ENCODE assay signal across 9 cellular contexts in genomic region chr1:225811622-225812487, GRCh38. TPM values are rescaled to one million over a fixed set of nuclear protein-coding genes. Genes with fewer than 3 reads are reported as not detected.
A peak's percentile ranks its signal among the peaks of the same experiment; 100 is the strongest.
DNase-seq lines count a peak whose midpoint lies in the region; TF ChIP-seq lines count a peak whose summit lies in the region.
"Had no signal": no experiment of that assay in that cellular context is flagged by ENCODE, and none has a peak within 500 bp of the region (broad histone marks: within the 10 kb centered on the region; RNA-seq: fewer than 3 reads in every experiment).

No MANE protein-coding gene starts in this region.

- H4K8ac ChIP-seq in neuronal stem cell (ENCODE audit: low read depth, low read length): no peak overlapping the region

- WGBS in neuronal stem cell (ENCODE audit: extremely low coverage in 2 of 2, insufficient read length in 2 of 2, insufficient replicate concordance in 1 of 2), 2 donors: no CpG with 5 or more reads among the region's 10 CpGs

- no peak overlapping the region for H2BK12ac ChIP-seq in neuronal stem cell (ENCODE audit: low read length)

- no peaks in the 10 kb centered on the region for H4K20me1 ChIP-seq in MM.1S (ENCODE audit: insufficient read depth, low read length)

- H3K4me3 ChIP-seq in MM.1S (ENCODE audit: low read length): no peak overlapping the region
- H3K4me3 ChIP-seq in neuronal stem cell (ENCODE audit: low read length in 2 of 2): no peak overlapping the region

- no peaks in the 10 kb centered on the region for H3K9me3 ChIP-seq in MM.1S (replicated peaks; ENCODE audit: insufficient read depth, low read length)
- no peaks in the 10 kb centered on the region for H3K9me3 ChIP-seq in neuronal stem cell (replicated peaks in 1 of 2; ENCODE audit: control insufficient read depth in 2 of 2, insufficient read depth in 1 of 2, low read depth in 1 of 2, low read length in 2 of 2)

- H3K4ac ChIP-seq in neuronal stem cell (ENCODE audit: low read length): no peak overlapping the region

- no peaks in the 10 kb centered on the region for H3K79me1 ChIP-seq in neuronal stem cell (ENCODE audit: low read depth, low read length)

- no peak overlapping the region for H3K14ac ChIP-seq in neuronal stem cell (ENCODE audit: low read length)

- no peak overlapping the region for H4K91ac ChIP-seq in neuronal stem cell (ENCODE audit: low read depth, low read length, poor library complexity)

- peaks cover 5% of the 10 kb centered on the region; the same call in 1 of the 2 replicates for H3K79me2 ChIP-seq in MM.1S (ENCODE audit: low read length)

- peaks cover 5% of the 10 kb centered on the region; the same call in 1 of the 2 replicates for H3F3A ChIP-seq in MM.1S (ENCODE audit: insufficient read depth, low read length)

- H3K4me1 Mint-ChIP-seq in endothelial cell (ENCODE audit: unreplicated experiment) (peaks cover 26% of the 10 kb centered on the region), nephron progenitor cell (peaks cover 60% of the 10 kb centered on the region)

- no peaks in the 10 kb centered on the region for H3K9me3 Mint-ChIP-seq in endothelial cell (ENCODE audit: unreplicated experiment)
- H3K9me3 Mint-ChIP-seq in nephron progenitor cell: no peaks in the 10 kb centered on the region

- H3K4me2 ChIP-seq in MM.1S (ENCODE audit: low read depth, low read length) (no peak overlapping the region), neuronal stem cell (ENCODE audit: insufficient read depth, low read length, poor library complexity, severe bottlenecking) (no peak overlapping the region)

- H3K4me1 ChIP-seq in MM.1S (ENCODE audit: low read length) (no peaks in the 10 kb centered on the region), neuronal stem cell (ENCODE audit: control insufficient read depth in 2 of 2, insufficient read depth in 1 of 2, low read depth in 1 of 2, low read length in 2 of 2) (peaks cover 9 to 19% of the 10 kb centered on the region in 2 donors)

- no peak overlapping the region for H2AFZ ChIP-seq in MM.1S (ENCODE audit: low read length)
- no peak overlapping the region for H2AFZ ChIP-seq in neuronal stem cell (ENCODE audit: low read length)

- TF ChIP-seq CTCF in LNCAP (IDR thresholded peaks at IDR 0.05) (peak; percentile 60; the same call in 1 of the 2 replicates), endothelial cell (IDR thresholded peaks at IDR 0.05; ENCODE audit: unreplicated experiment) (no peak), nephron progenitor cell (IDR thresholded peaks at IDR 0.05) (peak; percentile 32), MM.1S (IDR thresholded peaks at IDR 0.05; ENCODE audit: low read length) (no peak)

- H3K27ac Mint-ChIP-seq in endothelial cell (ENCODE audit: unreplicated experiment) (no peak overlapping the region), nephron progenitor cell (no peak overlapping the region)

- DNase-seq in Ammon's horn (ENCODE audit: low spot score) (peak; percentile 72), endothelial cell (ENCODE audit: low spot score) (peak; percentile 53), nephron progenitor cell (no peak), MM.1S (no peak), COLO668 (lab: John Stamatoyannopoulos, UW; ENCODE audit: unreplicated experiment) (no peak), HPDE6-E6E7 (ENCODE audit: extremely low spot score) (no peak), neuronal stem cell (ENCODE audit: low spot score) (no peak)
- DNase-seq: NCI-H526 had no signal

- H3K27me3 Mint-ChIP-seq in endothelial cell (ENCODE audit: unreplicated experiment): peaks cover 5% of the 10 kb centered on the region
- H3K27me3 Mint-ChIP-seq in nephron progenitor cell (ENCODE audit: low read depth, poor library complexity): peaks cover 4% of the 10 kb centered on the region

- H3K4me3 Mint-ChIP-seq in endothelial cell (ENCODE audit: unreplicated experiment): peak overlapping the region; percentile 93
- H3K4me3 Mint-ChIP-seq in nephron progenitor cell: peak overlapping the region; percentile 92

- no peak overlapping the region for H3K18ac ChIP-seq in neuronal stem cell (ENCODE audit: low read length)

- H3K36me3 Mint-ChIP-seq in endothelial cell (ENCODE audit: low read depth, unreplicated experiment) (no peaks in the 10 kb centered on the region), nephron progenitor cell (ENCODE audit: low read depth) (no peaks in the 10 kb centered on the region)

- H3K36me3 ChIP-seq in MM.1S (replicated peaks; ENCODE audit: insufficient read depth, low read length): no peaks in the 10 kb centered on the region
- H3K36me3 ChIP-seq in neuronal stem cell (replicated peaks in 1 of 2; ENCODE audit: control insufficient read depth in 2 of 2, insufficient read depth in 2 of 2, low read length in 2 of 2): peaks cover 0 to 5% of the 10 kb centered on the region in 2 donors

- no peaks in the 10 kb centered on the region for H3K27me3 ChIP-seq in MM.1S (replicated peaks; ENCODE audit: insufficient read depth, low read length)
- H3K27me3 ChIP-seq in neuronal stem cell (ENCODE audit: control insufficient read depth in 3 of 3, insufficient read depth in 3 of 3, low read depth in 1 of 3, low read length in 3 of 3): peaks cover 0 to 8% (median 0%) of the 10 kb centered on the region in 3 experiments

- no peak overlapping the region for H2BK15ac ChIP-seq in neuronal stem cell (ENCODE audit: low read length)

- no peak overlapping the region for H3K27ac ChIP-seq in MM.1S (ENCODE audit: low read length)
- no peak overlapping the region for H3K27ac ChIP-seq in neuronal stem cell (replicated peaks; ENCODE audit: low read length)

- H2BK5ac ChIP-seq in neuronal stem cell (ENCODE audit: low read length): no peak overlapping the region

- H3K9ac ChIP-seq in MM.1S (ENCODE audit: low read length) (no peak overlapping the region), neuronal stem cell (ENCODE audit: low read depth, low read length, poor library complexity) (no peak overlapping the region)

- H3K23ac ChIP-seq in neuronal stem cell (ENCODE audit: low read depth, low read length, poor library complexity): no peak overlapping the region

- no peak overlapping the region for H2AK5ac ChIP-seq in neuronal stem cell (ENCODE audit: low read depth, low read length)

- H2BK120ac ChIP-seq in neuronal stem cell (ENCODE audit: low read depth, low read length): no peak overlapping the region

- no peaks in the 10 kb centered on the region for H3K9me2 ChIP-seq in MM.1S (replicated peaks; ENCODE audit: insufficient read depth, low read length)

RNA-seq across cellular contexts. Expression of gene EPHX1, which starts 1.9 kb away (rescaled TPM):
- 45.0 TPM for total RNA-seq in endothelial cell (ENCODE audit: unreplicated experiment)
- 9.9 TPM for polyA plus RNA-seq in neuronal stem cell (2013, experiment 1 of 2)
- polyA plus RNA-seq in neuronal stem cell (2013, experiment 2 of 2): 9.9 TPM

RNA-seq across cellular contexts. Expression of gene SRP9, which starts 34.2 kb away (rescaled TPM):
- 252 TPM for total RNA-seq in endothelial cell (ENCODE audit: unreplicated experiment)
- 466 TPM for polyA plus RNA-seq in neuronal stem cell (2013, experiment 1 of 2)
- polyA plus RNA-seq in neuronal stem cell (2013, experiment 2 of 2): 474 TPM

Comparison
In these comparisons a context has a peak if more than half of its experiments do, and no peak if none do; other contexts are left out.
1. DNase-seq: peak in Ammon's horn (single experiment) and endothelial cell (single experiment); none in nephron progenitor cell (single experiment), MM.1S (single experiment), COLO668 (single experiment), HPDE6-E6E7 (single experiment) and neuronal stem cell (single experiment).
2. CTCF ChIP-seq: peak in LNCAP (single experiment) and nephron progenitor cell (single experiment); none in endothelial cell (single experiment) and MM.1S (single experiment).